In the genomic region with DNA sequence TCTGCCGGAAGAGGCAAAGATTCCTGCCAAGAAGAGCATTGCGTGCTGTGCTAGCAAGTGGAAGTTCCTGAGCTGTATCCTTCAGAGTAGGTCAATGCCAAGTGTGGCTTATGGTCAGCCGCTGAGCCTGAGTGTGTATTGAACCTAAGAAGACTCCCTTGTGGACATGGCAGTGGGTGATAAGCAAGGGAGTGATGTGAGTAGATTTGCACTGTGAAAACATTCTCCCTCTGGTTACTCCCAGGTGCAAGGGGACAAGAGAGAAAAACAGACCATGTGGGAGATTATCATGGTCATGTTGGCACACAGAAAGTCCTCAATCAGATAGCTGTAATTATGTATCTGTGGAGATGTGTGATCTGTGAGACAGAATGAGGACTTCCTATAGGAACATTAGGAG, we compare ENCODE assay signal across 21 cellular contexts.
"Had no signal": no experiment of that assay in that cellular context is flagged by ENCODE, and none has a peak within 500 bp of the region (broad histone marks: within the 10 kb centered on the region; RNA-seq: fewer than 3 reads in every experiment).

No MANE protein-coding gene starts in this region.

- DNase-seq: Karpas-422; KG1; MM.1S; NCI-H1092 treated with DMSO at 0.1 percent for 48 hours; NCI-H1436 treated with DMSO at 0.1 percent for 48 hours; NCI-H1694; NCI-H187 treated with DMSO at 0.1 percent for 48 hours; NCI-H2029 treated with DMSO at 0.1 percent for 48 hours; NCI-H2171 treated with DMSO at 0.1 percent for 48 hours; NCI-H2227 treated with DMSO at 0.1 percent for 48 hours; NCI-H524; NCI-H526 treated with DMSO at 0.1 percent for 48 hours; NCI-H748 treated with DMSO at 0.1 percent for 48 hours; NK-92 treated with Interleukin-12 subunit alpha and Interleukin-12 subunit beta, amount 100 ng/mL, for 24 hours; PC-9; Peyer's patch; SHP77 treated with DMSO at 0.1 percent for 48 hours; SJCRH30; T-helper 1 cell had no signal

- ATAC-seq: Right ventricle myocardium inferior, SK-N-SH treated with all-trans-retinoic acid at 6 μM for 48 hours had no signal
